15 cellular contexts compared by ENCODE assay signal in the genomic region with DNA sequence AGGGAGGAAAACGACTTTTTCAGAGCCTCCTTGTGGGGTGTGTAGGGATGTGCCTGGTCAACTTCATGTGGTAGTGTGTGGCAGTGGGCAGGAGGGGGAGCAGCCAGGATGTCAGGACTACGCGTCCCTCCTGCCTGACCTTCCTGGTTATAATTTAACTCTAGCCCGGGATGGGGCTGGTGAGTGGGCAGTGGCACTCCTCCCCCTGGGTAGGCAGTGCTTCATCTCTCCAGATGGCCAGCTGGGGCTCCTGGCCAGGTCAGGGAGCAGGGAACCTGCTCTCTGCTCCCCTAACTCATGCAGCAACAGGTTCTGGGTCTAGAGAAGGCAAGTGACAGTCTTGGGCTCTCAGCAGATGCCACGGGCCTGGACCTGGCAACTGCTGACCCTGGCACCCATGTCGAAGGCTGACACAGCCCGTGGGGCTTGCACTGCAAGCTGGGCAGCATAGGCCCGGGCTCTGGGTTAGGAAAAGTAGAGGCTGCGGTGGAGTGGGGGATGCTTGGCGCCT. TPM values are rescaled to one million over a fixed set of nuclear protein-coding genes. Genes with fewer than 3 reads are reported as not detected.
DNase-seq lines count a peak whose midpoint lies in the region; ATAC-seq, FAIRE-seq and TF ChIP-seq lines count a peak whose summit lies in the region.
"Had no signal": no experiment of that assay in that cellular context is flagged by ENCODE, and none has a peak within 500 bp of the region (broad histone marks: within the 10 kb centered on the region; RNA-seq: fewer than 3 reads in every experiment).

No MANE protein-coding gene starts in this region.

- no peaks in the 10 kb centered on the region for H3K9me3 ChIP-seq in astrocyte (ENCODE audit: insufficient read depth, low read depth, low read length)
- no peaks in the 10 kb centered on the region for H3K9me3 ChIP-seq in skeletal muscle tissue (ENCODE audit: control insufficient read depth in 3 of 3, low read length in 3 of 3)
- H3K9me3 ChIP-seq: ascending aorta had no signal

- peak overlapping the region; percentile 18 for H3K27ac Mint-ChIP-seq in astrocyte (ENCODE audit: unreplicated experiment)
- no peak overlapping the region for H3K27ac Mint-ChIP-seq in activated CD8-positive, alpha-beta T cell treated with anti-CD3 and anti-CD28 coated beads for 36 hours
- H3K27ac Mint-ChIP-seq: activated B cell treated with CpG ODN at 0.5 μM for 24 hours, CD14-positive monocyte had no signal

- H3K27me3 ChIP-seq in astrocyte (ENCODE audit: insufficient read depth, low read length) (no peaks in the 10 kb centered on the region), skeletal muscle tissue (ENCODE audit: control insufficient read depth in 3 of 3, insufficient read depth in 3 of 3, low read length in 3 of 3) (no peaks in the 10 kb centered on the region)
- H3K27me3 ChIP-seq: ascending aorta had no signal

- no peak for TF ChIP-seq CTCF in astrocyte (IDR thresholded peaks at IDR 0.05; ENCODE audit: insufficient read depth, low read depth, low read length)
- TF ChIP-seq CTCF in activated CD8-positive, alpha-beta T cell treated with anti-CD3 and anti-CD28 coated beads for 36 hours (IDR thresholded peaks at IDR 0.05), result no peak

- peaks cover 18% of the 10 kb centered on the region for H3K4me1 Mint-ChIP-seq in astrocyte (ENCODE audit: low read depth, unreplicated experiment)
- H3K4me1 Mint-ChIP-seq in activated CD8-positive, alpha-beta T cell treated with anti-CD3 and anti-CD28 coated beads for 36 hours (ENCODE audit: low read depth), result peaks cover 5% of the 10 kb centered on the region
- H3K4me1 Mint-ChIP-seq: activated B cell treated with CpG ODN at 0.5 μM for 24 hours had no signal

- CTCF ChIA-PET in activated CD8-positive, alpha-beta T cell treated with anti-CD3 and anti-CD28 coated beads for 36 hours (lab: Charles Lee), result interaction anchor here (1.4 kb wide), 1 partner anchor 29 kb away, joined by 4 read pairs; no protein-coding TSS in a partner anchor

- DNase-seq in HK-2 (ENCODE audit: unreplicated experiment) (peak; percentile 73), astrocyte (ENCODE audit: low read depth) (no peak), left colon (no peak), NCI-H774 (lab: John Stamatoyannopoulos, UW) (no peak), T-helper 9 cell (no peak)
- no peak for DNase-seq in activated CD8-positive, alpha-beta T cell treated with anti-CD3 and anti-CD28 coated beads for 36 hours
- DNase-seq: activated B cell treated with CpG ODN at 0.5 μM for 24 hours; activated effector memory CD4-positive, alpha-beta T cell treated with anti-CD3 and anti-CD28 coated beads, Interleukin-2, amount 50 U/mL, for 16 hours; midbrain; NCI-H1417 treated with DMSO at 0.1 percent for 48 hours; NCI-H446 had no signal

- H3K27ac ChIP-seq in astrocyte (ENCODE audit: low read depth, low read length) (no peak overlapping the region), skeletal muscle tissue (ENCODE audit: low read depth, low read length) (no peak overlapping the region)
- H3K27ac ChIP-seq: ascending aorta had no signal

- FAIRE-seq in astrocyte (lab: Jason Lieb, UNC), result no peak

- peaks cover 12% of the 10 kb centered on the region for H3K27me3 Mint-ChIP-seq in astrocyte (ENCODE audit: low read depth, unreplicated experiment)
- no peaks in the 10 kb centered on the region for H3K27me3 Mint-ChIP-seq in activated CD8-positive, alpha-beta T cell treated with anti-CD3 and anti-CD28 coated beads for 36 hours
- H3K27me3 Mint-ChIP-seq: activated B cell treated with CpG ODN at 0.5 μM for 24 hours had no signal

- peak; percentile 19 for ATAC-seq in left colon
- ATAC-seq in activated CD8-positive, alpha-beta T cell treated with anti-CD3 and anti-CD28 coated beads for 36 hours, result no peak

- H3K9ac ChIP-seq in astrocyte (ENCODE audit: low read length) (no peak overlapping the region), skeletal muscle tissue (ENCODE audit: low read depth in 1 of 3, low read length in 3 of 3) (peak overlapping the region in 2 of 3 donors; percentile 2 to 25)

- H3K36me3 Mint-ChIP-seq in astrocyte (ENCODE audit: low read depth, unreplicated experiment), result peaks cover 4% of the 10 kb centered on the region
- no peaks in the 10 kb centered on the region for H3K36me3 Mint-ChIP-seq in activated CD8-positive, alpha-beta T cell treated with anti-CD3 and anti-CD28 coated beads for 36 hours (ENCODE audit: low read depth)

- POLR2A ChIA-PET in activated CD8-positive, alpha-beta T cell treated with anti-CD3 and anti-CD28 coated beads for 36 hours (lab: Charles Lee), result no interaction called here

- no peak overlapping the region for H3K4me3 Mint-ChIP-seq in astrocyte (ENCODE audit: unreplicated experiment)
- no peak overlapping the region for H3K4me3 Mint-ChIP-seq in activated CD8-positive, alpha-beta T cell treated with anti-CD3 and anti-CD28 coated beads for 36 hours
- H3K4me3 Mint-ChIP-seq: activated B cell treated with CpG ODN at 0.5 μM for 24 hours, CD14-positive monocyte had no signal

- peaks cover 19% of the 10 kb centered on the region for H3K4me1 ChIP-seq in astrocyte (ENCODE audit: insufficient read depth, low read length)
- H3K4me1 ChIP-seq in skeletal muscle tissue (ENCODE audit: control insufficient read depth in 3 of 3, insufficient read depth in 3 of 3, low read length in 3 of 3), result peaks cover 27 to 40% (median 29%) of the 10 kb centered on the region in 3 donors

- no peak overlapping the region for H2AFZ ChIP-seq in astrocyte (ENCODE audit: low read depth, low read length)

- no peak overlapping the region for H3K4me2 ChIP-seq in astrocyte (ENCODE audit: low read length)

- H3K79me2 ChIP-seq in astrocyte (ENCODE audit: insufficient read depth, low read length), result no peaks in the 10 kb centered on the region

- intact Hi-C loops in left colon (cut with DNase I, micrococcal nuclease), result no loop called here
- intact Hi-C loops in activated CD8-positive, alpha-beta T cell treated with anti-CD3 and anti-CD28 coated beads for 36 hours (cut with micrococcal nuclease), result no loop called here

- H3K36me3 ChIP-seq in astrocyte (ENCODE audit: insufficient read depth, low read length), result no peaks in the 10 kb centered on the region
- H3K36me3 ChIP-seq in skeletal muscle tissue (ENCODE audit: control insufficient read depth in 3 of 3, insufficient read depth in 3 of 3, low read length in 3 of 3), result peaks cover 67 to 73% (median 73%) of the 10 kb centered on the region in 3 donors

- no peak overlapping the region for H3K4me3 ChIP-seq in astrocyte (ENCODE audit: insufficient read depth, low read depth, low read length)
- no peak overlapping the region for H3K4me3 ChIP-seq in skeletal muscle tissue (ENCODE audit: low read length in 3 of 3)
- H3K4me3 ChIP-seq: ascending aorta had no signal

- H4K20me1 ChIP-seq in astrocyte (ENCODE audit: insufficient read depth, low read length), result peaks cover 10% of the 10 kb centered on the region

- peaks cover 3% of the 10 kb centered on the region for H3K9me3 Mint-ChIP-seq in astrocyte (ENCODE audit: unreplicated experiment)
- no peaks in the 10 kb centered on the region for H3K9me3 Mint-ChIP-seq in activated CD8-positive, alpha-beta T cell treated with anti-CD3 and anti-CD28 coated beads for 36 hours
- H3K9me3 Mint-ChIP-seq: activated B cell treated with CpG ODN at 0.5 μM for 24 hours, CD14-positive monocyte had no signal

RNA-seq across cellular contexts. Expression of gene ITIH4, which starts 2.6 kb away (rescaled TPM):
- total RNA-seq in astrocyte, result 2.8 and 5.3 TPM in 2 replicates
- total RNA-seq in left colon, result 1 to 10 TPM; 2.7 to 5.5 TPM
- total RNA-seq in skeletal muscle tissue, result 4.2 TPM
- 1 to 10 TPM; 3.9 to 5.5 TPM for total RNA-seq in activated CD8-positive, alpha-beta T cell treated with anti-CD3 and anti-CD28 coated beads for 36 hours

RNA-seq across cellular contexts. Expression of gene MUSTN1, which starts 6.9 kb away (rescaled TPM):
- total RNA-seq in astrocyte (not detected in 2 replicates), left colon (1 to 10 TPM in 1 of 2 donors, not detected in 1; 2.5 TPM), skeletal muscle tissue (35.5 TPM)
- not detected for total RNA-seq in activated CD8-positive, alpha-beta T cell treated with anti-CD3 and anti-CD28 coated beads for 36 hours
- total RNA-seq: G401 had no signal

RNA-seq across cellular contexts. Expression of gene ITIH3, which starts 33.3 kb away (rescaled TPM):
- total RNA-seq in astrocyte (0.16 and 0.36 TPM in 2 replicates), left colon (under 1 TPM; 0.34 to 0.46 TPM), skeletal muscle tissue (2.1 TPM)
- total RNA-seq in activated CD8-positive, alpha-beta T cell treated with anti-CD3 and anti-CD28 coated beads for 36 hours, result not detected
- total RNA-seq: activated B cell treated with CpG ODN at 0.5 μM for 24 hours, G401 had no signal

RNA-seq across cellular contexts. Expression of gene ITIH1, which starts 50.5 kb away (rescaled TPM):
- total RNA-seq in astrocyte (not detected in 2 replicates), left colon (not detected), skeletal muscle tissue (under 0.01 TPM)
- total RNA-seq in activated CD8-positive, alpha-beta T cell treated with anti-CD3 and anti-CD28 coated beads for 36 hours, result not detected
- total RNA-seq: G401 had no signal

RNA-seq across cellular contexts. Expression of gene NEK4, which starts 57.2 kb away (rescaled TPM):
- total RNA-seq in astrocyte (14.8 and 15.1 TPM in 2 replicates), left colon (10 to 100 TPM; 20.9 to 25.1 TPM), skeletal muscle tissue (11.5 TPM)
- 10 to 100 TPM; 16.2 to 18.4 TPM for total RNA-seq in activated CD8-positive, alpha-beta T cell treated with anti-CD3 and anti-CD28 coated beads for 36 hours

Comparison
In these comparisons a context has a peak if more than half of its experiments do, and no peak if none do; other contexts are left out.
1. RNA of gene MUSTN1, which starts 6.9 kb away (total RNA-seq): 35.5 TPM in skeletal muscle tissue (single experiment); 2.5 TPM in left colon, not detected in activated CD8-positive, alpha-beta T cell treated with anti-CD3 and anti-CD28 coated beads for 36 hours and not detected in astrocyte; every median in the first group is over 10 times any median in the second.